Comparison of ENCODE assay signal across 11 cellular contexts in the genomic region with DNA sequence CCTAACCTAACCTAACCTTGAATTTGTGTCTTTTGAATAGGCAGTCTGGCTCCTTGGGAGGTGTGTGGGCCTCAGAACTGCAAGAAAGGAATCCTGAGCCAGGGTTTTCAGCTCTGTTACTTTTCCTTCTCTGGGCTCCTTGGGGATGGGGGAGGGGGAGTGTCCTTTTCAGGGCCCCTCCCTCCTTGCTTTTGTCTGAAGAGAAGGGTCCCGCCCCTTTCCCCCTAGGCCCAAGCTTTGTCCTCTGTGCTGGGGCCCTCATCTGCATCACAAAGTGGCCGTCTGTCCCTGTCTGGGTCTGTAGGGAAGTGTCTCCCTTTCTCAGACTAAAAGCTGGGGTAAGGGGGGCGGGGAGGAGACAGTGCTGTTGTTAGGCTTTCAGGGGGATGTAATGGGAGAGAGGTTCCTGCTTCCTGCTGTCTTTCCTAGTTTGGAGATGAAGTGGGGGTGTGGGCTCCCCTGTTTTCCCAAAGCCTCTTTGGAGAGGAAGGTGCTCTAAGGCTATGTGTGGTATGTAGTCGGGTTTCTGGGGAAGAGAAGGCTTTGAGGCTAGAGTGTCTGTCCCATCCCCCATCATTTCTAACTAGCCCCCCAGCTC. TPM values are rescaled to one million over a fixed set of nuclear protein-coding genes. Genes with fewer than 3 reads are reported as not detected.
DNase-seq lines count a peak whose midpoint lies in the region; ATAC-seq and TF ChIP-seq lines count a peak whose summit lies in the region.
"Had no signal": no experiment of that assay in that cellular context is flagged by ENCODE, and none has a peak within 500 bp of the region (broad histone marks: within the 10 kb centered on the region; RNA-seq: fewer than 3 reads in every experiment).

No MANE protein-coding gene starts in this region.

- H3K36me3 Mint-ChIP-seq in stimulated activated effector memory CD8-positive, alpha-beta T cell treated with anti-CD3 and anti-CD28 coated beads, Interleukin-12 subunit alpha, Interleukin-12 subunit beta, amount 100 ng/mL, for 72 hours = peaks cover 41% of the 10 kb centered on the region

- POLR2A ChIA-PET in RWPE1 (lab: Yijun Ruan, JAX; ENCODE audit: low non-redundant PET) = no interaction called here

- H2AFZ ChIP-seq in hepatocyte = no peak overlapping the region

- CTCF ChIA-PET in RWPE1 (lab: Yijun Ruan, JAX) = no interaction called here

- H3K4me3 ChIP-seq in NT2/D1 (ENCODE audit: insufficient read length, low read depth) (peak overlapping the region; percentile 19), hepatocyte (no peak overlapping the region)

- H3K4me3 Mint-ChIP-seq in stimulated activated effector memory CD8-positive, alpha-beta T cell treated with anti-CD3 and anti-CD28 coated beads, Interleukin-12 subunit alpha, Interleukin-12 subunit beta, amount 100 ng/mL, for 72 hours = no peak overlapping the region

- no peak overlapping the region for H3K9ac ChIP-seq in NT2/D1 (ENCODE audit: insufficient read length, low read depth)

- H3K27me3 ChIP-seq in NT2/D1 (ENCODE audit: insufficient read depth, insufficient read length) (no peaks in the 10 kb centered on the region), hepatocyte (no peaks in the 10 kb centered on the region)

- H3K9me2 ChIP-seq in hepatocyte (replicated peaks; ENCODE audit: insufficient read depth) = no peaks in the 10 kb centered on the region

- DNase-seq in NCI-H345 (lab: John Stamatoyannopoulos, UW) (peak; percentile 3), NCI-H345 treated with DMSO at 0.1 percent for 48 hours (lab: John Stamatoyannopoulos, UW; ENCODE audit: unreplicated experiment) (no peak), NT2/D1 (ENCODE audit: low read depth, low spot score) (peak; percentile 100), hepatocyte (ENCODE audit: low spot score) (peak; percentile 42), RWPE1 (ENCODE audit: low spot score) (no peak), GM19238 (ENCODE audit: insufficient read length, low spot score) (no peak)
- no peak for DNase-seq in stimulated activated effector memory CD8-positive, alpha-beta T cell treated with anti-CD3 and anti-CD28 coated beads, Interleukin-12 subunit alpha, Interleukin-12 subunit beta, amount 100 ng/mL, for 72 hours (ENCODE audit: low spot score in 2 of 2)
- DNase-seq: activated CD4-positive, alpha-beta T cell treated with anti-CD3 and anti-CD28 coated beads for 1 hour; NCI-H526 treated with DMSO at 0.1 percent for 48 hours had no signal

- no peaks in the 10 kb centered on the region for H3K9me3 Mint-ChIP-seq in stimulated activated effector memory CD8-positive, alpha-beta T cell treated with anti-CD3 and anti-CD28 coated beads, Interleukin-12 subunit alpha, Interleukin-12 subunit beta, amount 100 ng/mL, for 72 hours

- ATAC-seq in stimulated activated effector memory CD8-positive, alpha-beta T cell treated with anti-CD3 and anti-CD28 coated beads, Interleukin-12 subunit alpha, Interleukin-12 subunit beta, amount 100 ng/mL, for 72 hours = no peak
- no peak for ATAC-seq in GM19324 (IDR thresholded peaks at IDR 0.05; ENCODE audit: low FRiP score, unreplicated experiment)
- ATAC-seq: HCT116 had no signal

- H3K27ac Mint-ChIP-seq in stimulated activated effector memory CD8-positive, alpha-beta T cell treated with anti-CD3 and anti-CD28 coated beads, Interleukin-12 subunit alpha, Interleukin-12 subunit beta, amount 100 ng/mL, for 72 hours = peak overlapping the region; percentile 17

- WGBS in hepatocyte (ENCODE audit: low lambda C conversion rate, missing lambda C conversion rate) = 45% methylated on average over 4 of the region's 4 CpGs

- H3K4me2 ChIP-seq in hepatocyte = peak overlapping the region; percentile 98

- peak overlapping the region; percentile 69 for H3K27ac ChIP-seq in hepatocyte
- H3K27ac ChIP-seq in RWPE1 = no peak overlapping the region

- H3K4me1 ChIP-seq in NT2/D1 (ENCODE audit: insufficient read depth, insufficient read length) = peaks cover 20% of the 10 kb centered on the region
- H3K4me1 ChIP-seq in hepatocyte (ENCODE audit: insufficient read depth) = peaks cover 31% of the 10 kb centered on the region

- H3K36me3 ChIP-seq in NT2/D1 (ENCODE audit: insufficient read depth, insufficient read length, low read length) = peaks cover 30% of the 10 kb centered on the region
- no peaks in the 10 kb centered on the region for H3K36me3 ChIP-seq in hepatocyte (replicated peaks; ENCODE audit: insufficient read depth, low read depth)

- H3K4me1 Mint-ChIP-seq in stimulated activated effector memory CD8-positive, alpha-beta T cell treated with anti-CD3 and anti-CD28 coated beads, Interleukin-12 subunit alpha, Interleukin-12 subunit beta, amount 100 ng/mL, for 72 hours = peaks cover 51% of the 10 kb centered on the region

- H4K20me1 ChIP-seq in hepatocyte (ENCODE audit: insufficient read depth, poor library complexity, severe bottlenecking) = peaks cover 15% of the 10 kb centered on the region

- H3K79me2 ChIP-seq in hepatocyte = peaks cover 50% of the 10 kb centered on the region

- H3K9me3 ChIP-seq in NT2/D1 (ENCODE audit: insufficient read depth, low read length) (no peaks in the 10 kb centered on the region), hepatocyte (ENCODE audit: low read depth) (no peaks in the 10 kb centered on the region)

- TF ChIP-seq CTCF in hepatocyte (IDR thresholded peaks at IDR 0.05; ENCODE audit: poor library complexity) = no peak
- TF ChIP-seq CTCF in RWPE1 (conservative IDR thresholded peaks at IDR 0.05; ENCODE audit: low read depth) = no peak

RNA-seq across cellular contexts. Expression of a gene that starts 3.1 kb away (rescaled TPM):
- total RNA-seq in hepatocyte = 17.8 and 22.2 TPM in 2 replicates
- 7.6 and 8.6 TPM in 2 replicates for polyA plus RNA-seq in hepatocyte

RNA-seq across cellular contexts. Expression of a gene that starts 44.8 kb away (rescaled TPM):
- total RNA-seq in hepatocyte = 24.4 and 32.8 TPM in 2 replicates
- 16.9 and 23.3 TPM in 2 replicates for polyA plus RNA-seq in hepatocyte

Comparison
In these comparisons a context has a peak if more than half of its experiments do, and no peak if none do; other contexts are left out.
1. DNase-seq: peak in NCI-H345 (single experiment), NT2/D1 (single experiment) and hepatocyte (single experiment); none in NCI-H345 treated with DMSO at 0.1 percent for 48 hours (single experiment), stimulated activated effector memory CD8-positive, alpha-beta T cell treated with anti-CD3 and anti-CD28 coated beads, Interleukin-12 subunit alpha, Interleukin-12 subunit beta, amount 100 ng/mL, for 72 hours (0 of 2), RWPE1 (single experiment) and GM19238 (single experiment).